In the genomic region with DNA sequence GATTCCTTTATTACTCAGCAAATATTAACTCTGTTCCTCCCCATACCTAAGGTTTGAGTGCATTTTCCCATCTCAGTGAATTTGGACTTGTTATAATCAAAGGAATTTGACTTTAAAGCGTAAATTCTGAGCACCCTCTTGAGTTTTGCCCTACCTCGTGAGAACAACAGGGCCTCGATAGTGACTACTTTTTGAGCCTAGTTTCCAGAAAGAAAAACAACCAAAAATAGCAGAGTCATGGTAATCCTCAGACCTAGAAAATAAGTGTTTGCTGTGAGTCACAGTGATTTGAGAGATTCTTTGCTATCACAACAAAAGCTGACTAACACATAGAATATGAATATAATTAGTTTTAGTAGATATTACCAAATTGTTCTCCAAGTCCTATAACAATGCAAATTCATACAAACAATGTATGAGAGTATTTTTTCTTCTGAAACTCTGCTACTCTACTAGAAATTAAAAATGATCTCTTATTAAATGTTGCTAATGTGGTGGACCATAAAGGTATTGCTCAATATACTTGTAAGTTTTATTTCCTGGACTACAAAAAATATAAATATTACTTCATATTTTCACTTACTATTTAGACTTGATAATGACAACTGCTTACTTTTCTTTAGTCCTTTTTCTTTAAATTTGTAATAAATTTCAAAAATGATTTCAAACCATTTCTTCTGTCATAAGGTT, we compare ENCODE assay signal across 1 cellular context.
TF ChIP-seq lines count a peak whose summit lies in the region.

No MANE protein-coding gene starts in this region.

TF ChIP-seq in HepG2, 621 proteins besides CTCF, POLR2A, EP300 and RAD21 (continued from another document):
- TF ChIP-seq, protein P1, sequence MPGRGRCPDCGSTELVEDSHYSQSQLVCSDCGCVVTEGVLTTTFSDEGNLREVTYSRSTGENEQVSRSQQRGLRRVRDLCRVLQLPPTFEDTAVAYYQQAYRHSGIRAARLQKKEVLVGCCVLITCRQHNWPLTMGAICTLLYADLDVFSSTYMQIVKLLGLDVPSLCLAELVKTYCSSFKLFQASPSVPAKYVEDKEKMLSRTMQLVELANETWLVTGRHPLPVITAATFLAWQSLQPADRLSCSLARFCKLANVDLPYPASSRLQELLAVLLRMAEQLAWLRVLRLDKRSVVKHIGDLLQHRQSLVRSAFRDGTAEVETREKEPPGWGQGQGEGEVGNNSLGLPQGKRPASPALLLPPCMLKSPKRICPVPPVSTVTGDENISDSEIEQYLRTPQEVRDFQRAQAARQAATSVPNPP (CRISPR knock-in tag; IDR thresholded peaks at IDR 0.05): no peak
- TF ChIP-seq ZNF550 (CRISPR knock-in tag; IDR thresholded peaks at IDR 0.05; ENCODE audit: borderline replicate concordance): no peak
